ENCODE assay signal across 2 cellular contexts in genomic region chr10:72146559-72147323, GRCh38.
TF ChIP-seq lines count a peak whose summit lies in the region.

No MANE protein-coding gene starts in this region.

TF ChIP-seq in IMR-90, 13 proteins besides CTCF, POLR2A, EP300 and RAD21:
- TF ChIP-seq RCOR1 (IDR thresholded peaks at IDR 0.05; ENCODE audit: insufficient replicate concordance, low read length) (no peak), CEBPB (IDR thresholded peaks at IDR 0.05; ENCODE audit: low read depth, low read length) (peak; percentile 29)

TF ChIP-seq in H1, 55 proteins besides CTCF, POLR2A, EP300 and RAD21:
- TF ChIP-seq ATF3 (IDR thresholded peaks at IDR 0.05; ENCODE audit: insufficient read depth, low read depth, low read length) = no peak
- no peak for TF ChIP-seq BACH1 (IDR thresholded peaks at IDR 0.05; ENCODE audit: low read length)
- no peak for TF ChIP-seq CEBPB (IDR thresholded peaks at IDR 0.05; ENCODE audit: low read depth, low read length)
- TF ChIP-seq HDAC2 (IDR thresholded peaks at IDR 0.05; ENCODE audit: borderline replicate concordance in 1 of 2, low read depth in 2 of 2, low read length in 2 of 2) = no peak
- TF ChIP-seq GABPA (IDR thresholded peaks at IDR 0.05; ENCODE audit: borderline replicate concordance, insufficient read depth, low read length) = no peak
- TF ChIP-seq SP2 (IDR thresholded peaks at IDR 0.05; ENCODE audit: low read length) = no peak
- TF ChIP-seq EGR1 (IDR thresholded peaks at IDR 0.05; ENCODE audit: borderline replicate concordance, low read depth, low read length) = no peak
- TF ChIP-seq NRF1 (IDR thresholded peaks at IDR 0.05; ENCODE audit: low read depth, low read length) = no peak
- TF ChIP-seq E2F6 (IDR thresholded peaks at IDR 0.05) = no peak
- no peak for TF ChIP-seq BRCA1 (IDR thresholded peaks at IDR 0.05; ENCODE audit: low read depth, low read length)
- TF ChIP-seq CBX8 (IDR thresholded peaks at IDR 0.05; ENCODE audit: borderline replicate concordance, low read depth, low read length) = no peak
- TF ChIP-seq, protein P1, sequence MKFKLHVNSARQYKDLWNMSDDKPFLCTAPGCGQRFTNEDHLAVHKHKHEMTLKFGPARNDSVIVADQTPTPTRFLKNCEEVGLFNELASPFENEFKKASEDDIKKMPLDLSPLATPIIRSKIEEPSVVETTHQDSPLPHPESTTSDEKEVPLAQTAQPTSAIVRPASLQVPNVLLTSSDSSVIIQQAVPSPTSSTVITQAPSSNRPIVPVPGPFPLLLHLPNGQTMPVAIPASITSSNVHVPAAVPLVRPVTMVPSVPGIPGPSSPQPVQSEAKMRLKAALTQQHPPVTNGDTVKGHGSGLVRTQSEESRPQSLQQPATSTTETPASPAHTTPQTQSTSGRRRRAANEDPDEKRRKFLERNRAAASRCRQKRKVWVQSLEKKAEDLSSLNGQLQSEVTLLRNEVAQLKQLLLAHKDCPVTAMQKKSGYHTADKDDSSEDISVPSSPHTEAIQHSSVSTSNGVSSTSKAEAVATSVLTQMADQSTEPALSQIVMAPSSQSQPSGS (IDR thresholded peaks at IDR 0.05; ENCODE audit: low read length) = no peak
- no peak for TF ChIP-seq RFX5 (IDR thresholded peaks at IDR 0.05; ENCODE audit: borderline replicate concordance, low read depth, low read length)
- TF ChIP-seq CREB1 (IDR thresholded peaks at IDR 0.05) = no peak
- no peak for TF ChIP-seq CHD1 (IDR thresholded peaks at IDR 0.05; ENCODE audit: low read depth, low read length)
- TF ChIP-seq GTF2F1 (IDR thresholded peaks at IDR 0.05; ENCODE audit: borderline replicate concordance, low read depth, low read length) = no peak
TF ChIP-seq in H1: peak in this region for 0.
